ENCODE assay signal across 10 cellular contexts in the genomic region with DNA sequence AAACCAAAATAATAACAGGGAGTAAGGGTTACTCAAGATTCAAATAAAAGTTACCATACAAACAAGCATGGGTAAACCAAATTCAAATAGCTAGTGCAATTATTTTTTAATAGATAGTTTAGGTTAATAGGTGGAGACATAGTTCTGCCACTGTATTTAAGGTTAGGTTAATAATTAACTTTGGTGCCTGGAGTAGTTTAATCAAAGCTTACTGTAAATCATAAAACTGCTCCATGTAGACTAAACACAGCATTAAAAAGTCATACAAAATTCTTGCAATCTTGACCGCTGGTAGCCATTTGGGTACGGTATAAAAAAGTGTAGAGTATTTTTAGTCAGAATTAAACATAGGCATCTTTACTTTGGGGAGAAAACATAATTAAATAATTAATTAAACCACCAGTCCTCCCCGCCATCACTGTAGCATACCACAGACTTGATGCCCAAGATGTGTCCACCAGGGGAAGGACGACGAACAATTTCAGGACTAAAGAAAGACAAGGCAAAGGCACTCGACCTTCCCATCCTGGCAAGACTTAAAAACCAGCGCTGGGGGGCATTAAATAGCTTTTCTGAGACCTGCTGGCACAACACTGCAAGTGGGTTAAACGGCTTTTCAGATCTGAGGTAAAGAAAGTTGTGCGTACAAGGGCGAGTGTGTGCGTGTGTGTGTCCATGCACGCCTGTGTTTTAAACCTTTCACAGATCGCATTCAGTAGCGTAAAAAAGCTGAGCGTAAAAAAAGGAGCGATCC. TPM values are rescaled to one million over a fixed set of nuclear protein-coding genes. Genes with fewer than 3 reads are reported as not detected.
DNase-seq lines count a peak whose midpoint lies in the region; ATAC-seq, FAIRE-seq and TF ChIP-seq lines count a peak whose summit lies in the region.
"Had no signal": no experiment of that assay in that cellular context is flagged by ENCODE, and none has a peak within 500 bp of the region (broad histone marks: within the 10 kb centered on the region; RNA-seq: fewer than 3 reads in every experiment).

No MANE protein-coding gene starts in this region.

- no peak for TF ChIP-seq POLR2A in A549 (IDR thresholded peaks at IDR 0.05; ENCODE audit: low read length)

- H3K4me1 ChIP-seq in A549: peaks cover 40% of the 10 kb centered on the region

- CTCF ChIA-PET in A549 (lab: Yijun Ruan, JAX): interaction anchor here (0.7 to 1.5 kb wide), 2 partner anchors 14 to 15 kb away, joined by 3 to 4 read pairs; no protein-coding TSS in a partner anchor

- 33% methylated on average over 16 of the region's 16 CpGs for WGBS in A549 (ENCODE audit: missing lambda C conversion rate)

- TF ChIP-seq RAD21 in A549 (conservative IDR thresholded peaks at IDR 0.05 in 1 of 2, IDR thresholded peaks at IDR 0.05 in 1 of 2) (no peak), neural cell (conservative IDR thresholded peaks at IDR 0.05) (no peak)

- no peak overlapping the region for H3K27ac ChIP-seq in A549
- H3K27ac ChIP-seq in neural cell (ENCODE audit: low read length): peak overlapping the region; percentile 52

- H3K36me3 ChIP-seq in neural cell (ENCODE audit: insufficient read depth, low read length): no peaks in the 10 kb centered on the region

- peaks cover 47% of the 10 kb centered on the region for H3K27me3 ChIP-seq in neural cell (ENCODE audit: insufficient read depth, low read depth, low read length)

- H3K9me3 ChIP-seq in A549: 0 out of 3 replicates have a peak, but pooled peaks cover 2% of the 10 kb centered on the region
- H3K9me3 ChIP-seq in neural cell (ENCODE audit: low read length): no peaks in the 10 kb centered on the region

- no peak for TF ChIP-seq EP300 in A549 (IDR thresholded peaks at IDR 0.05)
- TF ChIP-seq EP300 in neural cell (conservative IDR thresholded peaks at IDR 0.05; ENCODE audit: poor library complexity, severe bottlenecking): no peak

- no peaks in the 10 kb centered on the region for H4K20me1 ChIP-seq in neural cell (ENCODE audit: insufficient read depth)

- H3K9me2 ChIP-seq in neural cell (ENCODE audit: insufficient read depth, low read length): no peaks in the 10 kb centered on the region

- ATAC-seq in A549: no peak
- no peak for ATAC-seq in HG02973 (IDR thresholded peaks at IDR 0.05; ENCODE audit: unreplicated experiment)
- no peak for ATAC-seq in GM21526 (IDR thresholded peaks at IDR 0.05; ENCODE audit: low FRiP score, unreplicated experiment)
- ATAC-seq in GM18909 (IDR thresholded peaks at IDR 0.05; ENCODE audit: poor library complexity, unreplicated experiment): no peak

- no peak overlapping the region for H2AFZ ChIP-seq in neural cell (ENCODE audit: low read depth, low read length)

- H3K79me2 ChIP-seq in neural cell (replicated peaks; ENCODE audit: insufficient read depth, low read length): peaks cover 63% of the 10 kb centered on the region

- H3K9ac ChIP-seq in neural cell (ENCODE audit: low read length): peak overlapping the region; percentile 59

- peaks cover 5% of the 10 kb centered on the region for H3F3A ChIP-seq in neural cell (ENCODE audit: insufficient read depth, low read length, poor library complexity, severe bottlenecking)

- POLR2A ChIA-PET in A549 (lab: Yijun Ruan, JAX): no interaction called here

- H3K4me2 ChIP-seq in A549 (peak overlapping the region; percentile 99; the same call in 2 of the 3 replicates), neural cell (ENCODE audit: low read length) (peak overlapping the region; percentile 54)

- DNase-seq in A549 (ENCODE audit: low read depth in 1 of 2, low spot score in 1 of 2) (peak in 1 of 2 experiments; percentile 6), NCI-H146 treated with DMSO at 0.1 percent for 48 hours (lab: John Stamatoyannopoulos, UW; ENCODE audit: unreplicated experiment) (peak; percentile 3), DMS153 (lab: John Stamatoyannopoulos, UW) (no peak)
- DNase-seq: activated CD4-positive, CD25-positive, alpha-beta regulatory T cell; CD4-positive, CD25-positive, alpha-beta regulatory T cell had no signal

- no peak for TF ChIP-seq CTCF in A549 (IDR thresholded peaks at IDR 0.05)
- peak; percentile 18 for TF ChIP-seq CTCF in neural cell (IDR thresholded peaks at IDR 0.05; ENCODE audit: poor library complexity, severe bottlenecking)

- no peak overlapping the region for H3K4me3 ChIP-seq in A549
- peak overlapping the region; percentile 79 for H3K4me3 ChIP-seq in neural cell (ENCODE audit: low read length)

- FAIRE-seq in A549 (lab: Jason Lieb, UNC) (no peak), endometrium (lab: Jason Lieb, UNC) (peak; percentile 4)

TF ChIP-seq in A549, 52 proteins besides CTCF, POLR2A, EP300 and RAD21:
- TF ChIP-seq KDM5A (IDR thresholded peaks at IDR 0.05) (no peak), EHMT2 (IDR thresholded peaks at IDR 0.05; ENCODE audit: low read depth) (no peak), ZFP36 (IDR thresholded peaks at IDR 0.05; ENCODE audit: borderline replicate concordance, partially characterized antibody) (no peak), CBX2 (IDR thresholded peaks at IDR 0.05; ENCODE audit: borderline replicate concordance, low read depth) (no peak), FOSB (CRISPR knock-in tag; IDR thresholded peaks at IDR 0.05) (no peak), MAFK (IDR thresholded peaks at IDR 0.05; ENCODE audit: partially characterized antibody) (no peak), CHD4 (IDR thresholded peaks at IDR 0.05; ENCODE audit: borderline replicate concordance) (no peak), POLR2AphosphoS2 (conservative IDR thresholded peaks at IDR 0.05; ENCODE audit: low read length) (no peak), MYC (IDR thresholded peaks at IDR 0.05; ENCODE audit: borderline replicate concordance, low read length) (no peak)
- TF ChIP-seq, protein P1, sequence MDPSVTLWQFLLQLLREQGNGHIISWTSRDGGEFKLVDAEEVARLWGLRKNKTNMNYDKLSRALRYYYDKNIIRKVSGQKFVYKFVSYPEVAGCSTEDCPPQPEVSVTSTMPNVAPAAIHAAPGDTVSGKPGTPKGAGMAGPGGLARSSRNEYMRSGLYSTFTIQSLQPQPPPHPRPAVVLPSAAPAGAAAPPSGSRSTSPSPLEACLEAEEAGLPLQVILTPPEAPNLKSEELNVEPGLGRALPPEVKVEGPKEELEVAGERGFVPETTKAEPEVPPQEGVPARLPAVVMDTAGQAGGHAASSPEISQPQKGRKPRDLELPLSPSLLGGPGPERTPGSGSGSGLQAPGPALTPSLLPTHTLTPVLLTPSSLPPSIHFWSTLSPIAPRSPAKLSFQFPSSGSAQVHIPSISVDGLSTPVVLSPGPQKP (IDR thresholded peaks at IDR 0.05; ENCODE audit: low read depth, low read length): no peak

TF ChIP-seq in neural cell, 6 proteins besides CTCF, POLR2A, EP300 and RAD21:
- no peak for TF ChIP-seq SMC3 (conservative IDR thresholded peaks at IDR 0.05; ENCODE audit: poor library complexity)
- TF ChIP-seq MXI1 (conservative IDR thresholded peaks at IDR 0.05; ENCODE audit: poor library complexity, severe bottlenecking): no peak
- TF ChIP-seq, protein P2, sequence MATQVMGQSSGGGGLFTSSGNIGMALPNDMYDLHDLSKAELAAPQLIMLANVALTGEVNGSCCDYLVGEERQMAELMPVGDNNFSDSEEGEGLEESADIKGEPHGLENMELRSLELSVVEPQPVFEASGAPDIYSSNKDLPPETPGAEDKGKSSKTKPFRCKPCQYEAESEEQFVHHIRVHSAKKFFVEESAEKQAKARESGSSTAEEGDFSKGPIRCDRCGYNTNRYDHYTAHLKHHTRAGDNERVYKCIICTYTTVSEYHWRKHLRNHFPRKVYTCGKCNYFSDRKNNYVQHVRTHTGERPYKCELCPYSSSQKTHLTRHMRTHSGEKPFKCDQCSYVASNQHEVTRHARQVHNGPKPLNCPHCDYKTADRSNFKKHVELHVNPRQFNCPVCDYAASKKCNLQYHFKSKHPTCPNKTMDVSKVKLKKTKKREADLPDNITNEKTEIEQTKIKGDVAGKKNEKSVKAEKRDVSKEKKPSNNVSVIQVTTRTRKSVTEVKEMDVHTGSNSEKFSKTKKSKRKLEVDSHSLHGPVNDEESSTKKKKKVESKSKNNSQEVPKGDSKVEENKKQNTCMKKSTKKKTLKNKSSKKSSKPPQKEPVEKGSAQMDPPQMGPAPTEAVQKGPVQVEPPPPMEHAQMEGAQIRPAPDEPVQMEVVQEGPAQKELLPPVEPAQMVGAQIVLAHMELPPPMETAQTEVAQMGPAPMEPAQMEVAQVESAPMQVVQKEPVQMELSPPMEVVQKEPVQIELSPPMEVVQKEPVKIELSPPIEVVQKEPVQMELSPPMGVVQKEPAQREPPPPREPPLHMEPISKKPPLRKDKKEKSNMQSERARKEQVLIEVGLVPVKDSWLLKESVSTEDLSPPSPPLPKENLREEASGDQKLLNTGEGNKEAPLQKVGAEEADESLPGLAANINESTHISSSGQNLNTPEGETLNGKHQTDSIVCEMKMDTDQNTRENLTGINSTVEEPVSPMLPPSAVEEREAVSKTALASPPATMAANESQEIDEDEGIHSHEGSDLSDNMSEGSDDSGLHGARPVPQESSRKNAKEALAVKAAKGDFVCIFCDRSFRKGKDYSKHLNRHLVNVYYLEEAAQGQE (IDR thresholded peaks at IDR 0.05; ENCODE audit: borderline replicate concordance): no peak
- TF ChIP-seq EZH2 (IDR thresholded peaks at IDR 0.05; ENCODE audit: borderline replicate concordance, insufficient read depth, low read length, poor library complexity, severe bottlenecking): no peak
- no peak for TF ChIP-seq TAF1 (IDR thresholded peaks at IDR 0.05; ENCODE audit: low read depth)
- TF ChIP-seq POLR2AphosphoS5 (IDR thresholded peaks at IDR 0.05): no peak

RNA-seq across cellular contexts. Expression of a gene that starts 2.9 kb away (rescaled TPM):
- polyA plus RNA-seq in A549 (2011; rRNA removed): 0.01 TPM in 1 of 2 replicates, not detected in the other
- polyA plus RNA-seq in A549 (2012; cell fraction: cytosol; rRNA removed): not detected in 2 replicates
- not detected in 2 replicates for polyA plus RNA-seq in A549 (2012; cell fraction: nucleus; rRNA removed)
- polyA plus RNA-seq in A549 (2017; fragmentation: RNase III; extraction: RNeasy Plus Mini Kit Qiagen cat#74134 plus additional on column Dnase treatment): not detected in 3 replicates
- not detected in 2 replicates for polyA minus RNA-seq in A549 (2011; rRNA and poly(A)+ RNA removed)
- polyA plus RNA-seq in neural cell: 6.5 and 6.6 TPM in 2 replicates
- 22.9 and 35.2 TPM in 2 replicates for polyA minus RNA-seq in neural cell
